21 cellular contexts compared by ENCODE assay signal in genomic region chr18:36196239-36196995, GRCh38.
"Had no signal": no experiment of that assay in that cellular context is flagged by ENCODE, and none has a peak within 500 bp of the region (broad histone marks: within the 10 kb centered on the region; RNA-seq: fewer than 3 reads in every experiment).

No MANE protein-coding gene starts in this region.

- H3K9me3 ChIP-seq: lower lobe of right lung, transverse colon had no signal

- ATAC-seq: activated CD4-positive, CD25-positive, alpha-beta regulatory T cell treated with anti-CD3 and anti-CD28 coated beads, Interleukin-2, amount 50 U/mL, for 24 hours; activated CD8-positive, alpha-beta T cell treated with anti-CD3 and anti-CD28 coated beads for 36 hours; activated naive CD8-positive, alpha-beta T cell treated with anti-CD3 and anti-CD28 coated beads, Interleukin-2, amount 50 U/mL, for 24 hours; activated T-cell treated with anti-CD3 and anti-CD28 coated beads, Interleukin-2, amount 50 U/mL, for 4 hours; stimulated activated naive B cell treated with anti-CD40 and anti-IgM and Interleukin-4, amounts not matched to agents 10 μg/mL and 1 μg/mL and 100 μg/mL, for 72 hours had no signal

- H3K4me1 ChIP-seq: lower lobe of right lung, transverse colon had no signal

- H3K4me3 ChIP-seq: cardiac muscle cell, lower lobe of right lung, transverse colon had no signal

- H3K27me3 ChIP-seq: transverse colon had no signal

- H3K27ac ChIP-seq: cardiac muscle cell, lower lobe of right lung, transverse colon had no signal

- H3K4me3 Mint-ChIP-seq: activated CD4-positive, alpha-beta T cell treated with anti-CD3 and anti-CD28 coated beads, Interleukin-2, amount 10 ng/mL, durations not matched to agents 7 days and 5 days; activated CD8-positive, alpha-beta T cell treated with anti-CD3 and anti-CD28 coated beads for 36 hours; activated naive CD4-positive, alpha-beta T cell treated with anti-CD3 and anti-CD28 coated beads, Interleukin-2, amount 10 ng/mL, durations not matched to agents 7 days and 5 days; activated naive CD8-positive, alpha-beta T cell treated with anti-CD3 and anti-CD28 coated beads, Interleukin-2, amount 50 U/mL, for 24 hours; activated T-cell treated with anti-CD3 and anti-CD28 coated beads, Interleukin-2, amount 50 U/mL, for 4 hours; naive thymus-derived CD4-positive, alpha-beta T cell; neural crest cell; stimulated activated naive B cell treated with anti-CD40 and anti-IgM and Interleukin-4, amounts not matched to agents 10 μg/mL and 1 μg/mL and 100 μg/mL, for 72 hours had no signal

- H3K36me3 Mint-ChIP-seq: activated naive CD4-positive, alpha-beta T cell treated with anti-CD3 and anti-CD28 coated beads, Interleukin-2, amount 10 ng/mL, durations not matched to agents 7 days and 5 days; naive thymus-derived CD4-positive, alpha-beta T cell; stimulated activated naive B cell treated with anti-CD40 and anti-IgM and Interleukin-4, amounts not matched to agents 10 μg/mL and 1 μg/mL and 100 μg/mL, for 72 hours had no signal

- H3K27ac Mint-ChIP-seq: activated CD4-positive, alpha-beta T cell treated with anti-CD3 and anti-CD28 coated beads, Interleukin-2, amount 10 ng/mL, durations not matched to agents 7 days and 5 days; activated CD8-positive, alpha-beta T cell treated with anti-CD3 and anti-CD28 coated beads for 36 hours; activated naive CD4-positive, alpha-beta T cell treated with anti-CD3 and anti-CD28 coated beads, Interleukin-2, amount 10 ng/mL, durations not matched to agents 7 days and 5 days; activated naive CD8-positive, alpha-beta T cell treated with anti-CD3 and anti-CD28 coated beads, Interleukin-2, amount 50 U/mL, for 24 hours; activated T-helper 2 cell treated with anti-CD3 and anti-CD28 coated beads, Interferon-gamma antibody, Interleukin-2, Interleukin-4, amounts not matched to agents 10 μg/mL and 5 μg/mL and 100 μg/mL, durations not matched to agents 14 hours and 24 hours and 36 hours; naive thymus-derived CD4-positive, alpha-beta T cell; stimulated activated naive B cell treated with anti-CD40 and anti-IgM and Interleukin-4, amounts not matched to agents 10 μg/mL and 1 μg/mL and 100 μg/mL, for 72 hours had no signal

- DNase-seq: activated CD4-positive, alpha-beta T cell treated with anti-CD3 and anti-CD28 coated beads, Interleukin-2, amount 10 ng/mL, durations not matched to agents 7 days and 5 days; activated CD8-positive, alpha-beta T cell treated with anti-CD3 and anti-CD28 coated beads for 36 hours; activated naive CD4-positive, alpha-beta T cell treated with anti-CD3 and anti-CD28 coated beads, Interleukin-2, amount 10 ng/mL, durations not matched to agents 7 days and 5 days; activated naive CD8-positive, alpha-beta T cell treated with anti-CD3 and anti-CD28 coated beads, Interleukin-2, amount 50 U/mL, for 24 hours; activated T-cell treated with anti-CD3 and anti-CD28 coated beads, Interleukin-2, amount 50 U/mL, for 4 hours; dermis blood vessel endothelial cell; effector CD8-positive, alpha-beta T cell; erythroblast; foreskin fibroblast; kidney; lower lobe of right lung; mesendoderm; naive thymus-derived CD4-positive, alpha-beta T cell; stimulated activated CD4-positive, alpha-beta T cell treated with anti-CD3 and anti-CD28 coated beads, Interleukin-2, amount 100 ng/mL, for 48 hours; stimulated activated CD8-positive, alpha-beta memory T cell treated with anti-CD3 and anti-CD28 coated beads, Interleukin-4, amount 100 ng/mL, for 48 hours; stimulated activated naive B cell treated with anti-CD40 and anti-IgM and Interleukin-4, amounts not matched to agents 10 μg/mL and 1 μg/mL and 100 μg/mL, for 72 hours; transverse colon had no signal

- H3K4me1 Mint-ChIP-seq: activated CD4-positive, alpha-beta T cell treated with anti-CD3 and anti-CD28 coated beads, Interleukin-2, amount 10 ng/mL, durations not matched to agents 7 days and 5 days; activated naive CD4-positive, alpha-beta T cell treated with anti-CD3 and anti-CD28 coated beads, Interleukin-2, amount 10 ng/mL, durations not matched to agents 7 days and 5 days; activated naive CD8-positive, alpha-beta T cell treated with anti-CD3 and anti-CD28 coated beads, Interleukin-2, amount 50 U/mL, for 24 hours; naive thymus-derived CD4-positive, alpha-beta T cell; neural crest cell; stimulated activated naive B cell treated with anti-CD40 and anti-IgM and Interleukin-4, amounts not matched to agents 10 μg/mL and 1 μg/mL and 100 μg/mL, for 72 hours had no signal

- H3K36me3 ChIP-seq: cardiac muscle cell, lower lobe of right lung, transverse colon had no signal
